Comparison of ENCODE assay signal across 9 cellular contexts in the genomic region with DNA sequence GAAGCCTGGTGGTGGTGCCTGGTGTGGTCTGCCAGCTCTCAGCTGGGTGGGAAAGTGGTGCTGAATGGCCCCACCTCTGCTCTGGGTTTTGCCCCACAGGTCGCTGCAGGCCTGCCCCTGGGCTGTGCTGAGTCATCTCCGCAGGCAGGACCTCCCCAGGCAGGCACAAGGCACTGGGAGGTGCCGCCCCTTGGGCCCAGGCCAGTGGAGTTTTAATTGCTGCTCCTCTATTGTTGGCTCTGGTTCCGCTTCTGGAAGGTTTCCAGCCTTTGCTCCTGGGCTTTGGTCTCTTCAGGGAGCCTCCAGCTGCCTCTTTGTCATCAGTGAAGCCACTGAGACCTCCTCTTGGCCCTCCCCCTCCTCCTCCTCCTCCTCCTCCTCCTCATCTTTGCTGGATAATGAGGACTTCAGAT.
DNase-seq lines count a peak whose midpoint lies in the region; ATAC-seq and TF ChIP-seq lines count a peak whose summit lies in the region.
"Had no signal": no experiment of that assay in that cellular context is flagged by ENCODE, and none has a peak within 500 bp of the region (broad histone marks: within the 10 kb centered on the region; RNA-seq: fewer than 3 reads in every experiment).

No MANE protein-coding gene starts in this region.

- TF ChIP-seq POLR2A in upper lobe of left lung (IDR thresholded peaks at IDR 0.05), result no peak

- no peak overlapping the region for H3K27ac ChIP-seq in upper lobe of left lung
- H3K27ac ChIP-seq: cardiac muscle cell had no signal

- H3K4me1 ChIP-seq in upper lobe of left lung, result peaks cover 8 to 17% (median 12%) of the 10 kb centered on the region in 4 donors

- DNase-seq in DMS53 treated with DMSO at 0.1 percent for 48 hours (lab: John Stamatoyannopoulos, UW; ENCODE audit: unreplicated experiment), result peak; percentile 56
- peak; percentile 62 for DNase-seq in HK-2 (ENCODE audit: unreplicated experiment)
- DNase-seq in RPMI8226, result peak; percentile 89
- DNase-seq in glomerular endothelial cell (ENCODE audit: extremely low read depth, low read depth, low spot score), result peak; percentile 60
- peak; percentile 72 to 85 for DNase-seq in upper lobe of left lung
- no peak for DNase-seq in dedifferentiated amniotic fluid mesenchymal stem cell (ENCODE audit: extremely low spot score)
- no peak for DNase-seq in stimulated activated naive CD4-positive, alpha-beta T cell (lab: John Stamatoyannopoulos, UW)

- peak in 1 of 6 experiments; percentile 15 for TF ChIP-seq CTCF in upper lobe of left lung (IDR thresholded peaks at IDR 0.05)

- 8 to 12% methylated on average over 3 to 4 of the region's 4 CpGs for WGBS in upper lobe of left lung, 2 donors

- TF ChIP-seq EP300 in upper lobe of left lung (IDR thresholded peaks at IDR 0.05), result no peak

- no peaks in the 10 kb centered on the region for H3K27me3 ChIP-seq in upper lobe of left lung
- H3K27me3 ChIP-seq: cardiac muscle cell had no signal

- H3K9me3 ChIP-seq in upper lobe of left lung, result peaks cover 0 to 8% (median 2%) of the 10 kb centered on the region in 4 donors

- ATAC-seq in upper lobe of left lung (ENCODE audit: low FRiP score in 2 of 2) (peak; percentile 67 to 89), HG03571 (IDR thresholded peaks at IDR 0.05; ENCODE audit: unreplicated experiment) (no peak)

- no peak overlapping the region for H3K4me3 ChIP-seq in upper lobe of left lung
- H3K4me3 ChIP-seq: cardiac muscle cell had no signal

- H3K36me3 ChIP-seq in upper lobe of left lung, result no peaks in the 10 kb centered on the region
- H3K36me3 ChIP-seq: cardiac muscle cell had no signal

Comparison
In these comparisons a context has a peak if more than half of its experiments do, and no peak if none do; other contexts are left out.
1. DNase-seq: peak in DMS53 treated with DMSO at 0.1 percent for 48 hours (single experiment), HK-2 (single experiment), RPMI8226 (single experiment), glomerular endothelial cell (single experiment) and upper lobe of left lung (2 of 2); none in dedifferentiated amniotic fluid mesenchymal stem cell (single experiment) and stimulated activated naive CD4-positive, alpha-beta T cell (0 of 6).